ENCODE assay signal across 16 cellular contexts in the genomic region with DNA sequence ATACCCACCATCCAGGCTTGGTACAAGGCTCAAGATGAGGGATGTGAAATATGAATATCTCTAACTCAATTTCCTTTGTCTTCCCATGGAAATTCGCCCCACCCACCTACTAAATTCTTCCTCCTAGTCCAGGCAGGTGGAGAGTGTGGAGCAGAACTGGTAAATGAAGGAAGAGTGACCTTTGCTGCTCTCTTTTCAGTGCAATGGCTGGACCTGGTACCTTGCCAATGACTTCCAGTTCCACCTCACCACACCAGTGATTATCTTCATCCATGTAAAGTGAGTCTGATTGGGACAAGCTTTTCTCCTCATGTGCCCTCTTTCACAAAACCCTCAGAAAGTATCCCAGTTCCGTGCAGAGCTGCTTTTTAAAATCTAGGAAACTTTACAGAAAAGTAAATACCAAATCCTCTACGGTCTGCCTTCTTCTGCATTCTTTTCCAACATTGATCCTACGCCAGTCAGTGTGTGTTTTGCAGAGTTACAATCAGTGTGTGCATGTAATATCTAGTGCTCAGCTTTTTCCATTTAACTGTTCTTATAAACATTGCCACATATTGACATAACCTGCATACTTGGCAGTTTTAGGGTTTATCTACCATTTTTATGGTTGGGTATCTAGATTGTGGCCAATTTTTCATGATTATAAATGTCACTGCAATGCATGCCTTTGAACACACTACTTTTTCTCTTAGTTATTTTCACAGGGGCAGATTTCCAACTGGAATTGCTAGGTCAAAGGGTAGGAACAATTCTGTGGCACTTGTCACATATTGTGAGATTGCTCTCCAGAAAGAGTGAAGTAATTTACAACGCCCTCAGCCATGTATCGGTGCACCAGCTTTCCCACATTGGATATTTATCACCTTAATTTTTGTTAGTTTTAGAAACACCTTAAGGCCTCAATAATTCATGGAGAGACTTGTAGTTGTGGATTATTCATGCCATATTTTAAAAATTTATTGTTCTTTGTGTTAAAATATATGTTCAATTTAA.
DNase-seq lines count a peak whose midpoint lies in the region; ATAC-seq and TF ChIP-seq lines count a peak whose summit lies in the region.
"Had no signal": no experiment of that assay in that cellular context is flagged by ENCODE, and none has a peak within 500 bp of the region (broad histone marks: within the 10 kb centered on the region; RNA-seq: fewer than 3 reads in every experiment).

No MANE protein-coding gene starts in this region.

- peak; percentile 66 for DNase-seq in GM04503 (ENCODE audit: low read depth)
- peak; percentile 85 for DNase-seq in amniotic epithelial cell (ENCODE audit: low read depth)
- DNase-seq in iris pigment epithelial cell (ENCODE audit: low read depth) = peak; percentile 56
- peak; percentile 40 for DNase-seq in stomach
- no peak for DNase-seq in trophoblast cell
- no peak for DNase-seq in spleen
- DNase-seq: activated CD4-positive, alpha-beta T cell treated with anti-CD3 and anti-CD28 coated beads, Interleukin-2, amount 50 U/mL, for 48 hours; activated T-cell treated with anti-CD3 and anti-CD28 coated beads, Interleukin-2, amount 50 U/mL, for 4 hours; CD4-positive, alpha-beta T cell; cortex of kidney; HCEC 1CT; NCI-H1092; NCI-H2107; NCI-H69; posterior cingulate gyrus had no signal

- H3K27ac ChIP-seq in stomach (peak overlapping the region in 2 of 5 donors; percentile 17 to 26), trophoblast cell (ENCODE audit: low read depth, low read length) (no peak overlapping the region), spleen (no peak overlapping the region)

- H3K79me1 ChIP-seq in trophoblast cell (ENCODE audit: low read length) = peaks cover 2% of the 10 kb centered on the region

- TF ChIP-seq EP300 in stomach (IDR thresholded peaks at IDR 0.05) = no peak

- H2AK5ac ChIP-seq in trophoblast cell (ENCODE audit: low read length) = no peak overlapping the region

- H3K79me2 ChIP-seq in trophoblast cell (ENCODE audit: control insufficient read depth, insufficient read depth, low read length, poor library complexity) = no peaks in the 10 kb centered on the region

- no peak overlapping the region for H4K12ac ChIP-seq in trophoblast cell (ENCODE audit: low read depth, low read length)

- no peak for ATAC-seq in HG02798 (IDR thresholded peaks at IDR 0.05; ENCODE audit: poor library complexity, unreplicated experiment)
- ATAC-seq: activated T-cell treated with anti-CD3 and anti-CD28 coated beads, Interleukin-2, amount 50 U/mL, for 4 hours had no signal

- no peak overlapping the region for H3K23ac ChIP-seq in trophoblast cell (ENCODE audit: low read length)

- intact Hi-C loops in stomach (cut with DNase I; ENCODE audit: low total_unique reads) (no loop called here), spleen (cut with DNase I; ENCODE audit: low total_unique reads) (no loop called here)

- TF ChIP-seq POLR2A in stomach (IDR thresholded peaks at IDR 0.05) (no peak), spleen (IDR thresholded peaks at IDR 0.05) (no peak)

- H3K4ac ChIP-seq in trophoblast cell (ENCODE audit: low read depth, low read length) = no peak overlapping the region

- H3K27me3 ChIP-seq in stomach (no peaks in the 10 kb centered on the region), trophoblast cell (ENCODE audit: insufficient read depth, low read length) (no peaks in the 10 kb centered on the region), spleen (replicated peaks in 1 of 7) (peaks cover 0 to 9% (median 0%) of the 10 kb centered on the region in 7 donors)

- WGBS in stomach, 5 donors = 27 to 47% (median 45%) methylated on average over 6 of the region's 6 CpGs
- WGBS in trophoblast cell (ENCODE audit: extremely low coverage, insufficient coverage, insufficient read length) = no CpG with 5 or more reads among the region's 6 CpGs
- WGBS in spleen, 5 donors = 74 to 91% (median 87%) methylated on average over 6 of the region's 6 CpGs

- H3K9me3 ChIP-seq in stomach (no peaks in the 10 kb centered on the region), trophoblast cell (ENCODE audit: insufficient read depth, low read depth, low read length) (no peaks in the 10 kb centered on the region), spleen (no peaks in the 10 kb centered on the region)

- no peak overlapping the region for H2AFZ ChIP-seq in trophoblast cell (ENCODE audit: insufficient read depth, low read length, poor library complexity)

- no peak overlapping the region for H2BK5ac ChIP-seq in trophoblast cell (ENCODE audit: low read depth, low read length, poor library complexity)

- H3K4me3 ChIP-seq in stomach = no peak overlapping the region
- no peak overlapping the region for H3K4me3 ChIP-seq in trophoblast cell (ENCODE audit: low read depth, low read length)
- H3K4me3 ChIP-seq in spleen = no peak overlapping the region

- no peak overlapping the region for H3K4me2 ChIP-seq in trophoblast cell (ENCODE audit: low read length)

- no peak overlapping the region for H3K9ac ChIP-seq in trophoblast cell (ENCODE audit: low read length)

- TF ChIP-seq CTCF in stomach (IDR thresholded peaks at IDR 0.05) (no peak), spleen (IDR thresholded peaks at IDR 0.05 in 8 of 11, conservative IDR thresholded peaks at IDR 0.05 in 3 of 11) (no peak)

- H3K36me3 ChIP-seq in stomach = no peaks in the 10 kb centered on the region
- H3K36me3 ChIP-seq in trophoblast cell (ENCODE audit: control insufficient read depth in 1 of 2, insufficient read depth in 2 of 2, low read length in 2 of 2) = no peaks in the 10 kb centered on the region
- H3K36me3 ChIP-seq in spleen = no peaks in the 10 kb centered on the region

- no peak overlapping the region for H4K91ac ChIP-seq in trophoblast cell (ENCODE audit: low read depth, low read length)

- H4K8ac ChIP-seq in trophoblast cell (ENCODE audit: low read depth, low read length) = no peak overlapping the region

- no peak overlapping the region for H2BK12ac ChIP-seq in trophoblast cell (ENCODE audit: low read length)

- peaks cover 0 to 21% (median 7%) of the 10 kb centered on the region in 4 donors for H3K4me1 ChIP-seq in stomach
- H3K4me1 ChIP-seq in trophoblast cell (ENCODE audit: control insufficient read depth in 1 of 2, insufficient read depth in 2 of 2, low read length in 2 of 2) = no peaks in the 10 kb centered on the region
- peaks cover 0 to 30% (median 8%) of the 10 kb centered on the region in 6 donors for H3K4me1 ChIP-seq in spleen

- H3K14ac ChIP-seq in trophoblast cell (ENCODE audit: low read length) = no peak overlapping the region

- no peak overlapping the region for H2BK120ac ChIP-seq in trophoblast cell (ENCODE audit: insufficient read depth, low read length, poor library complexity)

- no peak overlapping the region for H3K18ac ChIP-seq in trophoblast cell (ENCODE audit: low read length)

Comparison
In these comparisons a context has a peak if more than half of its experiments do, and no peak if none do; other contexts are left out.
1. DNase-seq: peak in GM04503 (single experiment), amniotic epithelial cell (single experiment), iris pigment epithelial cell (single experiment) and stomach (single experiment); none in trophoblast cell (0 of 2) and spleen (single experiment).